ENCODE assay signal across 14 cellular contexts in genomic region chr20:38970302-38970701, GRCh38.
DNase-seq lines count a peak whose midpoint lies in the region; ATAC-seq and TF ChIP-seq lines count a peak whose summit lies in the region.
"Had no signal": no experiment of that assay in that cellular context is flagged by ENCODE, and none has a peak within 500 bp of the region (broad histone marks: within the 10 kb centered on the region; RNA-seq: fewer than 3 reads in every experiment).

No MANE protein-coding gene starts in this region.

- H3K9me3 Mint-ChIP-seq in stimulated activated effector memory CD8-positive, alpha-beta T cell treated with anti-CD3 and anti-CD28 coated beads, Interleukin-12 subunit alpha, Interleukin-12 subunit beta, amount 100 ng/mL, for 72 hours, result no peaks in the 10 kb centered on the region
- no peaks in the 10 kb centered on the region for H3K9me3 Mint-ChIP-seq in activated naive CD4-positive, alpha-beta T cell treated with anti-CD3 and anti-CD28 coated beads, Interleukin-2, amount 10 ng/mL, durations not matched to agents 7 days and 5 days
- H3K9me3 Mint-ChIP-seq: activated T-cell treated with anti-CD3 and anti-CD28 coated beads, Interleukin-2, amount 50 U/mL, for 24 hours; WTC11 had no signal

- peaks cover 50% of the 10 kb centered on the region for H3K36me3 Mint-ChIP-seq in stimulated activated effector memory CD8-positive, alpha-beta T cell treated with anti-CD3 and anti-CD28 coated beads, Interleukin-12 subunit alpha, Interleukin-12 subunit beta, amount 100 ng/mL, for 72 hours
- peaks cover 13% of the 10 kb centered on the region for H3K36me3 Mint-ChIP-seq in activated naive CD4-positive, alpha-beta T cell treated with anti-CD3 and anti-CD28 coated beads, Interleukin-2, amount 10 ng/mL, durations not matched to agents 7 days and 5 days

- DNase-seq in SW 1271 (lab: John Stamatoyannopoulos, UW) (peak; percentile 28 to 43), fibroblast of pulmonary artery (ENCODE audit: low read depth) (peak; percentile 39), coronary artery (ENCODE audit: low spot score) (no peak)
- no peak for DNase-seq in stimulated activated effector memory CD8-positive, alpha-beta T cell treated with anti-CD3 and anti-CD28 coated beads, Interleukin-12 subunit alpha, Interleukin-12 subunit beta, amount 100 ng/mL, for 72 hours (ENCODE audit: low spot score in 2 of 2)
- no peak for DNase-seq in stimulated activated CD8-positive, alpha-beta memory T cell treated with anti-CD3 and anti-CD28 coated beads, Interleukin-4, amount 100 ng/mL, for 48 hours
- DNase-seq in activated naive CD4-positive, alpha-beta T cell treated with anti-CD3 and anti-CD28 coated beads, Interleukin-2, amount 10 ng/mL, durations not matched to agents 7 days and 5 days, result no peak
- DNase-seq: activated T-cell treated with anti-CD3 and anti-CD28 coated beads, Interleukin-2, amount 50 U/mL, for 24 hours; DND-41; glutamatergic neuron; Karpas-422; NCI-H2171 treated with DMSO at 0.1 percent for 48 hours; retina had no signal

- no peaks in the 10 kb centered on the region for H3K9me3 ChIP-seq in HEK293 (ENCODE audit: control insufficient read depth, insufficient read depth, low read depth, low read length)

- ATAC-seq in stimulated activated effector memory CD8-positive, alpha-beta T cell treated with anti-CD3 and anti-CD28 coated beads, Interleukin-12 subunit alpha, Interleukin-12 subunit beta, amount 100 ng/mL, for 72 hours, result peak; percentile 57
- ATAC-seq: WTC11 had no signal

- POLR2A ChIA-PET in HEK293 (lab: Yijun Ruan, JAX), result no interaction called here

- no peak overlapping the region for H3K27ac ChIP-seq in HEK293 (ENCODE audit: extremely low read depth, low read depth, low read length)
- H3K27ac ChIP-seq in coronary artery, result no peak overlapping the region

- CTCF ChIA-PET in HEK293 (lab: Yijun Ruan, JAX), result interaction anchor here (0.6 to 1.0 kb wide), 3 partner anchors 44 to 134 kb away, joined by 3 to 4 read pairs (median 3); partner anchors contain the start of gene FAM83D
- CTCF ChIA-PET in activated naive CD4-positive, alpha-beta T cell treated with anti-CD3 and anti-CD28 coated beads, Interleukin-2, amount 10 ng/mL, durations not matched to agents 7 days and 5 days (lab: Charles Lee), result no interaction called here

- H3K27ac Mint-ChIP-seq in stimulated activated effector memory CD8-positive, alpha-beta T cell treated with anti-CD3 and anti-CD28 coated beads, Interleukin-12 subunit alpha, Interleukin-12 subunit beta, amount 100 ng/mL, for 72 hours, result peak overlapping the region; percentile 67
- H3K27ac Mint-ChIP-seq in activated naive CD4-positive, alpha-beta T cell treated with anti-CD3 and anti-CD28 coated beads, Interleukin-2, amount 10 ng/mL, durations not matched to agents 7 days and 5 days, result no peak overlapping the region
- H3K27ac Mint-ChIP-seq: activated T-cell treated with anti-CD3 and anti-CD28 coated beads, Interleukin-2, amount 50 U/mL, for 24 hours; WTC11 had no signal

- no peaks in the 10 kb centered on the region for H3K27me3 Mint-ChIP-seq in activated naive CD4-positive, alpha-beta T cell treated with anti-CD3 and anti-CD28 coated beads, Interleukin-2, amount 10 ng/mL, durations not matched to agents 7 days and 5 days
- H3K27me3 Mint-ChIP-seq: activated T-cell treated with anti-CD3 and anti-CD28 coated beads, Interleukin-2, amount 50 U/mL, for 24 hours had no signal

- H3K4me3 Mint-ChIP-seq in stimulated activated effector memory CD8-positive, alpha-beta T cell treated with anti-CD3 and anti-CD28 coated beads, Interleukin-12 subunit alpha, Interleukin-12 subunit beta, amount 100 ng/mL, for 72 hours, result no peak overlapping the region
- H3K4me3 Mint-ChIP-seq in activated naive CD4-positive, alpha-beta T cell treated with anti-CD3 and anti-CD28 coated beads, Interleukin-2, amount 10 ng/mL, durations not matched to agents 7 days and 5 days, result no peak overlapping the region
- H3K4me3 Mint-ChIP-seq: activated T-cell treated with anti-CD3 and anti-CD28 coated beads, Interleukin-2, amount 50 U/mL, for 24 hours; WTC11 had no signal

- no peak overlapping the region for H3K4me3 ChIP-seq in HEK293 (ENCODE audit: low read depth, low read length)
- no peak overlapping the region for H3K4me3 ChIP-seq in fibroblast of pulmonary artery (replicated peaks; ENCODE audit: low read depth, low read length)
- H3K4me3 ChIP-seq in coronary artery, result no peak overlapping the region

- H3K4me1 ChIP-seq in HEK293 (ENCODE audit: control insufficient read depth, insufficient read depth, low read length), result peaks cover 5% of the 10 kb centered on the region; the same call in 1 of the 2 replicates

- TF ChIP-seq CTCF in HEK293 (tag by site-specific recombination; IDR thresholded peaks at IDR 0.05) (no peak), fibroblast of pulmonary artery (IDR thresholded peaks at IDR 0.05; ENCODE audit: low read length, missing control alignments) (no peak), coronary artery (IDR thresholded peaks at IDR 0.05) (no peak)

- H3K36me3 ChIP-seq in HEK293 (ENCODE audit: control insufficient read depth in 2 of 2, insufficient read depth in 1 of 2, low read length in 2 of 2), result peaks cover 9 to 64% of the 10 kb centered on the region in 2 experiments

- H3K4me1 Mint-ChIP-seq in stimulated activated effector memory CD8-positive, alpha-beta T cell treated with anti-CD3 and anti-CD28 coated beads, Interleukin-12 subunit alpha, Interleukin-12 subunit beta, amount 100 ng/mL, for 72 hours, result peaks cover 5% of the 10 kb centered on the region
- H3K4me1 Mint-ChIP-seq in activated naive CD4-positive, alpha-beta T cell treated with anti-CD3 and anti-CD28 coated beads, Interleukin-2, amount 10 ng/mL, durations not matched to agents 7 days and 5 days, result no peaks in the 10 kb centered on the region

TF ChIP-seq in HEK293, 187 proteins besides CTCF, POLR2A, EP300 and RAD21 (continues in another document):
- TF ChIP-seq GFI1B (tag by site-specific recombination; IDR thresholded peaks at IDR 0.05) (no peak), SETDB1 (IDR thresholded peaks at IDR 0.05; ENCODE audit: insufficient read length, low read length) (no peak), ZBTB21 (tag by site-specific recombination; IDR thresholded peaks at IDR 0.05) (peak; percentile 74), PATZ1 (tag by site-specific recombination; IDR thresholded peaks at IDR 0.05) (no peak), ZNF776 (tag by site-specific recombination; IDR thresholded peaks at IDR 0.05; ENCODE audit: borderline replicate concordance) (no peak), ZNF664 (tag by site-specific recombination; IDR thresholded peaks at IDR 0.05) (no peak), ZNF548 (tag by site-specific recombination; IDR thresholded peaks at IDR 0.05) (no peak), ZNF449 (tag by site-specific recombination; IDR thresholded peaks at IDR 0.05) (no peak), EGR2 (tag by site-specific recombination; IDR thresholded peaks at IDR 0.05; ENCODE audit: low read depth) (no peak), ZNF645 (tag by site-specific recombination; IDR thresholded peaks at IDR 0.05) (no peak), ZNF629 (tag by site-specific recombination; IDR thresholded peaks at IDR 0.05) (peak; percentile 95), ZBTB44 (tag by site-specific recombination; IDR thresholded peaks at IDR 0.05) (no peak)

Comparison
In these comparisons a context has a peak if more than half of its experiments do, and no peak if none do; other contexts are left out.
1. DNase-seq: peak in SW 1271 (2 of 2) and fibroblast of pulmonary artery (single experiment); none in stimulated activated effector memory CD8-positive, alpha-beta T cell treated with anti-CD3 and anti-CD28 coated beads, Interleukin-12 subunit alpha, Interleukin-12 subunit beta, amount 100 ng/mL, for 72 hours (0 of 2), coronary artery (single experiment), stimulated activated CD8-positive, alpha-beta memory T cell treated with anti-CD3 and anti-CD28 coated beads, Interleukin-4, amount 100 ng/mL, for 48 hours (single experiment) and activated naive CD4-positive, alpha-beta T cell treated with anti-CD3 and anti-CD28 coated beads, Interleukin-2, amount 10 ng/mL, durations not matched to agents 7 days and 5 days (single experiment).